In genomic region chr3:146037697-146038096, GRCh38 we compare ENCODE assay signal across 19 cellular contexts.
DNase-seq lines count a peak whose midpoint lies in the region; ATAC-seq and TF ChIP-seq lines count a peak whose summit lies in the region.
"Had no signal": no experiment of that assay in that cellular context is flagged by ENCODE, and none has a peak within 500 bp of the region (broad histone marks: within the 10 kb centered on the region; RNA-seq: fewer than 3 reads in every experiment).

No MANE protein-coding gene starts in this region.

- H3K23ac ChIP-seq in trophoblast cell (ENCODE audit: low read length) = no peak overlapping the region

- H2AFZ ChIP-seq in trophoblast cell (ENCODE audit: insufficient read depth, low read length, poor library complexity) = no peak overlapping the region
- H2AFZ ChIP-seq: GM23338 had no signal

- no peak overlapping the region for H3K4me3 Mint-ChIP-seq in effector memory CD8-positive, alpha-beta T cell
- H3K4me3 Mint-ChIP-seq: CD4-positive, alpha-beta memory T cell; GM23338 had no signal

- H3K27ac ChIP-seq in trophoblast cell (ENCODE audit: low read depth, low read length) (no peak overlapping the region), suprapubic skin (no peak overlapping the region), gastrocnemius medialis (no peak overlapping the region)
- H3K27ac ChIP-seq: HL-60 had no signal

- no peak for TF ChIP-seq EP300 in suprapubic skin (IDR thresholded peaks at IDR 0.05)

- intact Hi-C loops in gastrocnemius medialis (cut with DNase I; ENCODE audit: low total_unique reads) = no loop called here

- H3K36me3 Mint-ChIP-seq in effector memory CD8-positive, alpha-beta T cell (ENCODE audit: insufficient read depth) = no peaks in the 10 kb centered on the region
- H3K36me3 Mint-ChIP-seq: CD4-positive, alpha-beta memory T cell had no signal

- H3K4me3 ChIP-seq in fibroblast of mammary gland (ENCODE audit: control insufficient read depth, low read depth, low read length) (no peak overlapping the region), trophoblast cell (ENCODE audit: low read depth, low read length) (no peak overlapping the region), suprapubic skin (no peak overlapping the region), gastrocnemius medialis (no peak overlapping the region)
- H3K4me3 ChIP-seq: GM23338 had no signal

- H3K4me1 ChIP-seq in trophoblast cell (ENCODE audit: control insufficient read depth in 1 of 2, insufficient read depth in 2 of 2, low read length in 2 of 2) (no peaks in the 10 kb centered on the region), suprapubic skin (no peaks in the 10 kb centered on the region), gastrocnemius medialis (no peaks in the 10 kb centered on the region)

- no peak overlapping the region for H2AK5ac ChIP-seq in trophoblast cell (ENCODE audit: low read length)

- no peak overlapping the region for H4K8ac ChIP-seq in trophoblast cell (ENCODE audit: low read depth, low read length)

- TF ChIP-seq POLR2A in suprapubic skin (IDR thresholded peaks at IDR 0.05) = no peak
- TF ChIP-seq POLR2A in gastrocnemius medialis (IDR thresholded peaks at IDR 0.05) = no peak

- no peak overlapping the region for H3K9ac ChIP-seq in trophoblast cell (ENCODE audit: low read length)

- H2BK12ac ChIP-seq in trophoblast cell (ENCODE audit: low read length) = no peak overlapping the region

- H3K27me3 Mint-ChIP-seq in effector memory CD8-positive, alpha-beta T cell = no peaks in the 10 kb centered on the region
- H3K27me3 Mint-ChIP-seq: CD4-positive, alpha-beta memory T cell had no signal

- no peaks in the 10 kb centered on the region for H3K79me2 ChIP-seq in trophoblast cell (ENCODE audit: control insufficient read depth, insufficient read depth, low read length, poor library complexity)

- H3K36me3 ChIP-seq in trophoblast cell (ENCODE audit: control insufficient read depth in 1 of 2, insufficient read depth in 2 of 2, low read length in 2 of 2) (no peaks in the 10 kb centered on the region), suprapubic skin (no peaks in the 10 kb centered on the region), gastrocnemius medialis (no peaks in the 10 kb centered on the region)

- no peaks in the 10 kb centered on the region for H3K4me1 Mint-ChIP-seq in effector memory CD8-positive, alpha-beta T cell (ENCODE audit: low read depth in 2 of 2)
- H3K4me1 Mint-ChIP-seq: CD4-positive, alpha-beta memory T cell had no signal

- H3K14ac ChIP-seq in trophoblast cell (ENCODE audit: low read length) = no peak overlapping the region

- no peak overlapping the region for H4K12ac ChIP-seq in trophoblast cell (ENCODE audit: low read depth, low read length)

- no peak overlapping the region for H2BK120ac ChIP-seq in trophoblast cell (ENCODE audit: insufficient read depth, low read length, poor library complexity)

- no peak overlapping the region for H4K91ac ChIP-seq in trophoblast cell (ENCODE audit: low read depth, low read length)

- ATAC-seq in GM21723 (IDR thresholded peaks at IDR 0.05; ENCODE audit: unreplicated experiment) = no peak
- no peak for ATAC-seq in effector memory CD8-positive, alpha-beta T cell (replicated peaks)
- ATAC-seq in gastrocnemius medialis = no peak
- ATAC-seq: GM23338 had no signal

- H3K27ac Mint-ChIP-seq in effector memory CD8-positive, alpha-beta T cell = no peak overlapping the region
- H3K27ac Mint-ChIP-seq: CD4-positive, alpha-beta memory T cell; GM23338 had no signal

- no peak overlapping the region for H2BK5ac ChIP-seq in trophoblast cell (ENCODE audit: low read depth, low read length, poor library complexity)

- no peaks in the 10 kb centered on the region for H3K27me3 ChIP-seq in trophoblast cell (ENCODE audit: insufficient read depth, low read length)
- no peaks in the 10 kb centered on the region for H3K27me3 ChIP-seq in suprapubic skin
- no peaks in the 10 kb centered on the region for H3K27me3 ChIP-seq in gastrocnemius medialis

- no peak overlapping the region for H3K4ac ChIP-seq in trophoblast cell (ENCODE audit: low read depth, low read length)

- peak; percentile 14 for DNase-seq in GM03348 (ENCODE audit: low spot score)
- peak; percentile 71 for DNase-seq in amniotic epithelial cell (ENCODE audit: low read depth)
- peak; percentile 49 for DNase-seq in fibroblast of mammary gland (ENCODE audit: low read depth)
- DNase-seq in trophoblast cell = peak; percentile 36 to 67
- no peak for DNase-seq in effector memory CD8-positive, alpha-beta T cell
- no peak for DNase-seq in suprapubic skin (ENCODE audit: low spot score in 2 of 2)
- no peak for DNase-seq in gastrocnemius medialis
- DNase-seq: ACHN; Calu3; CD4-positive, alpha-beta memory T cell; DMS53; NCI-H187 treated with DMSO at 0.1 percent for 48 hours; NCI-H446; NCI-H69; OCI-M1; SIG-M5 had no signal

- H3K79me1 ChIP-seq in trophoblast cell (ENCODE audit: low read length) = no peaks in the 10 kb centered on the region

- in situ Hi-C loops in gastrocnemius medialis (cut with MboI; ENCODE audit: low sequenced_read_pairs in 4 of 4) = no loop called here

- H3K9me3 ChIP-seq in trophoblast cell (ENCODE audit: insufficient read depth, low read depth, low read length) (no peaks in the 10 kb centered on the region), suprapubic skin (no peaks in the 10 kb centered on the region), gastrocnemius medialis (no peaks in the 10 kb centered on the region)

- WGBS in trophoblast cell (ENCODE audit: extremely low coverage, insufficient coverage, insufficient read length) = no CpG with 5 or more reads among the region's 5 CpGs
- WGBS in suprapubic skin = 92% methylated on average over 5 of the region's 5 CpGs

- H3K18ac ChIP-seq in trophoblast cell (ENCODE audit: low read length) = no peak overlapping the region

- TF ChIP-seq CTCF in fibroblast of mammary gland (conservative IDR thresholded peaks at IDR 0.05; ENCODE audit: control insufficient read depth, insufficient read depth, low read depth, low read length) (no peak), suprapubic skin (IDR thresholded peaks at IDR 0.05) (no peak), gastrocnemius medialis (IDR thresholded peaks at IDR 0.05 in 4 of 5, conservative IDR thresholded peaks at IDR 0.05 in 1 of 5) (no peak)

- no peak overlapping the region for H3K4me2 ChIP-seq in trophoblast cell (ENCODE audit: low read length)
- H3K4me2 ChIP-seq: GM23338 had no signal

- peaks cover 0 to 3% of the 10 kb centered on the region in 2 donors for H3K9me3 Mint-ChIP-seq in effector memory CD8-positive, alpha-beta T cell
- H3K9me3 Mint-ChIP-seq: GM23338 had no signal

Comparison
In these comparisons a context has a peak if more than half of its experiments do, and no peak if none do; other contexts are left out.
1. DNase-seq: peak in GM03348 (single experiment), amniotic epithelial cell (single experiment), fibroblast of mammary gland (single experiment) and trophoblast cell (2 of 2); none in effector memory CD8-positive, alpha-beta T cell (0 of 3), suprapubic skin (0 of 2) and gastrocnemius medialis (0 of 2).